8 cellular contexts compared by ENCODE assay signal in the genomic region with DNA sequence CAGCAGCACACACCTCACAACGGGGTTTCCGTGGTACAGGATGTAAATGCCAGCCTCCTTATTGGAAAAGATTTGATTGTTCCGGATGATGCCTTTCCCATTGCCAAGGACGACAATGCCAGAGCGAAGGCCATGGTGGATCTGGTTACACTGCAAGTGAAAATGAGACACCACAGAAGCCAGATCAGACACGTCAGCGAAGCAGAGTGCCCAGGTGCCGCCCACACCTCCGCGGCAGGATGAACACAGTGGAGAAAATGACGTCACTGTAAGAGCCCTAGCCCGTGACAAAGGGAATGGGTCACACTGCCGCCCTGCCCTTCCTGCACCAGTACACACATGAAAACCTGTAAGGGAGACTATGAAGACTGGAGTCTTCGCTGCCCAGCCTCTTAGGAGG. TPM values are rescaled to one million over a fixed set of nuclear protein-coding genes. Genes with fewer than 3 reads are reported as not detected.
DNase-seq lines count a peak whose midpoint lies in the region; ATAC-seq, FAIRE-seq and TF ChIP-seq lines count a peak whose summit lies in the region.

No MANE protein-coding gene starts in this region.

- TF ChIP-seq RAD21 in Ishikawa (IDR thresholded peaks at IDR 0.05; ENCODE audit: low read depth), result no peak

- H3K27me3 ChIP-seq in mucosa of rectum (ENCODE audit: control insufficient read depth in 2 of 2, insufficient read depth in 2 of 2, low read length in 2 of 2) (no peaks in the 10 kb centered on the region), tibial nerve (no peaks in the 10 kb centered on the region), right atrium auricular region (no peaks in the 10 kb centered on the region)

- TF ChIP-seq EP300 in Ishikawa (IDR thresholded peaks at IDR 0.05; ENCODE audit: borderline replicate concordance), result no peak
- TF ChIP-seq EP300 in tibial nerve (IDR thresholded peaks at IDR 0.05), result no peak

- H3K9ac ChIP-seq in mucosa of rectum (ENCODE audit: low read depth in 1 of 2, low read length in 2 of 2), result peak overlapping the region in 1 of 2 donors; percentile 54

- peak; percentile 60 for ATAC-seq in GM18858 (IDR thresholded peaks at IDR 0.05; ENCODE audit: unreplicated experiment)

- peak overlapping the region; percentile 38 to 71 for H3K27ac ChIP-seq in mucosa of rectum (ENCODE audit: low read depth in 2 of 2, low read length in 2 of 2)
- peak overlapping the region in 3 of 4 donors; percentile 24 to 58 (median 36) for H3K27ac ChIP-seq in tibial nerve
- H3K27ac ChIP-seq in right atrium auricular region, result no peak overlapping the region

- no peak for TF ChIP-seq POLR2A in tibial nerve (IDR thresholded peaks at IDR 0.05)
- no peak for TF ChIP-seq POLR2A in H54 (IDR thresholded peaks at IDR 0.05; ENCODE audit: low read depth, low read length)

- H3K36me3 ChIP-seq in mucosa of rectum (ENCODE audit: control insufficient read depth in 2 of 2, insufficient read depth in 2 of 2, low read length in 2 of 2), result peaks cover 3 to 11% of the 10 kb centered on the region in 2 donors
- H3K36me3 ChIP-seq in tibial nerve, result peaks cover 0 to 71% (median 7%) of the 10 kb centered on the region in 3 donors
- H3K36me3 ChIP-seq in right atrium auricular region, result peaks cover 41% of the 10 kb centered on the region

- no peak for FAIRE-seq in H54 (lab: Jason Lieb, UNC)

- H3K9me3 ChIP-seq in mucosa of rectum (ENCODE audit: control insufficient read depth in 2 of 2, low read length in 2 of 2) (no peaks in the 10 kb centered on the region), tibial nerve (no peaks in the 10 kb centered on the region), right atrium auricular region (no peaks in the 10 kb centered on the region)

- TF ChIP-seq CTCF in tibial nerve (IDR thresholded peaks at IDR 0.05) (no peak), right atrium auricular region (IDR thresholded peaks at IDR 0.05) (no peak)

- H3K4me3 ChIP-seq in mucosa of rectum (ENCODE audit: low read length in 2 of 2) (peak overlapping the region; percentile 22 to 42), tibial nerve (no peak overlapping the region), right atrium auricular region (no peak overlapping the region)

- WGBS in tibial nerve, 2 donors, result 51 to 69% methylated on average over 14 of the region's 14 CpGs

- DNase-seq in activated T-cell treated with anti-CD3 and anti-CD28 coated beads for 24 hours (ENCODE audit: low read depth) (peak; percentile 66), tibial nerve (ENCODE audit: low spot score in 2 of 2) (no peak), right atrium auricular region (ENCODE audit: low spot score) (no peak), H54 (ENCODE audit: insufficient read length, low spot score) (no peak), NCI-H1694 (lab: John Stamatoyannopoulos, UW) (no peak)

- H3K4me1 ChIP-seq in mucosa of rectum (ENCODE audit: control insufficient read depth in 2 of 2, insufficient read depth in 2 of 2, low read length in 2 of 2), result peaks cover 0 to 3% of the 10 kb centered on the region in 2 donors
- peaks cover 0 to 13% (median 2%) of the 10 kb centered on the region in 4 donors for H3K4me1 ChIP-seq in tibial nerve
- no peaks in the 10 kb centered on the region for H3K4me1 ChIP-seq in right atrium auricular region

TF ChIP-seq in Ishikawa, 13 proteins besides CTCF, POLR2A, EP300 and RAD21:
- TF ChIP-seq YY1 (IDR thresholded peaks at IDR 0.05; ENCODE audit: low read depth) (0 out of 2 replicates have a peak, but pooled peaks have one; percentile 10), TCF12 (IDR thresholded peaks at IDR 0.05; ENCODE audit: low read depth) (no peak), CREB1 (IDR thresholded peaks at IDR 0.05; ENCODE audit: low read depth) (peak; percentile 80)

RNA-seq across cellular contexts. Expression of gene POLR1E, which starts 43.4 kb away (rescaled TPM):
- 10 to 100 TPM; 14.1 to 22.1 (median 16.4) TPM for total RNA-seq in tibial nerve
- total RNA-seq in right atrium auricular region, result 10 to 100 TPM in 1 of 2 donors, 1 to 10 TPM in 1; 9.6 to 13.3 TPM

RNA-seq across cellular contexts. Expression of gene FBXO10, which starts 47.1 kb away (rescaled TPM):
- total RNA-seq in tibial nerve, result 10 to 100 TPM in 2 of 4 donors, 1 to 10 TPM in 2; 5.7 to 11.4 (median 9.2) TPM
- total RNA-seq in right atrium auricular region, result 1 to 10 TPM; 5.5 to 5.7 TPM

Comparison
In these comparisons a context has a peak if more than half of its experiments do, and no peak if none do; other contexts are left out.
1. H3K27ac ChIP-seq: peak in mucosa of rectum (2 of 2) and tibial nerve (3 of 4); none in right atrium auricular region (0 of 2).
2. H3K4me3 ChIP-seq: peak in mucosa of rectum (2 of 2); none in tibial nerve (0 of 4) and right atrium auricular region (0 of 2).